Comparison of ENCODE assay signal across 32 cellular contexts in genomic region chr7:11950281-11950680, GRCh38.
"Had no signal": no experiment of that assay in that cellular context is flagged by ENCODE, and none has a peak within 500 bp of the region (broad histone marks: within the 10 kb centered on the region; RNA-seq: fewer than 3 reads in every experiment).

No MANE protein-coding gene starts in this region.

- ATAC-seq: activated T-cell treated with anti-CD3 and anti-CD28 coated beads, Interleukin-2, amount 50 U/mL, for 4 hours; Panc1; SK-N-SH treated with all-trans-retinoic acid at 6 μM for 48 hours; WTC11 had no signal

- H3K4me3 Mint-ChIP-seq: activated CD4-positive, alpha-beta memory T cell treated with anti-CD3 and anti-CD28 coated beads for 36 hours; activated CD4-positive, alpha-beta T cell treated with anti-CD3 and anti-CD28 coated beads, Interleukin-2, amount 10 ng/mL, durations not matched to agents 7 days and 5 days; activated naive CD4-positive, alpha-beta T cell treated with anti-CD3 and anti-CD28 coated beads for 36 hours; activated naive CD8-positive, alpha-beta T cell; activated T-cell treated with anti-CD3 and anti-CD28 coated beads, Interleukin-2, amount 50 U/mL, for 4 hours; brain; T-helper 1 cell treated with Interleukin-12 subunit alpha and Interleukin-12 subunit beta and Interleukin-4 antibody, amounts not matched to agents 30 μg/mL and 1 μg/mL, for 36 hours; WTC11 had no signal

- H3K27me3 Mint-ChIP-seq: activated CD4-positive, alpha-beta memory T cell treated with anti-CD3 and anti-CD28 coated beads for 36 hours; activated CD4-positive, alpha-beta T cell treated with anti-CD3 and anti-CD28 coated beads, Interleukin-2, amount 10 ng/mL, durations not matched to agents 7 days and 5 days; activated naive CD8-positive, alpha-beta T cell had no signal

- DNase-seq: activated CD4-positive, alpha-beta memory T cell treated with anti-CD3 and anti-CD28 coated beads for 36 hours; activated CD4-positive, alpha-beta T cell treated with anti-CD3 and anti-CD28 coated beads, Interleukin-2, amount 10 ng/mL, durations not matched to agents 7 days and 5 days; activated CD4-positive, CD25-positive, alpha-beta regulatory T cell treated with anti-CD3 and anti-CD28 coated beads, Interleukin-2, amount 50 U/mL, for 72 hours; activated CD8-positive, alpha-beta memory T cell treated with anti-CD3 and anti-CD28 coated beads for 24 hours; activated gamma-delta T cell; activated naive CD4-positive, alpha-beta T cell treated with anti-CD3 and anti-CD28 coated beads for 36 hours; activated T-cell treated with anti-CD3 and anti-CD28 coated beads, Interleukin-2, amount 50 U/mL, for 4 hours; amygdala; Kasumi-1; KBM-7; NCI-H1092; NCI-H1417 treated with DMSO at 0.1 percent for 48 hours; NCI-H1694; NCI-H2029; NCI-H2107; NCI-H345; NCI-H510A; NCI-H526 treated with DMSO at 0.1 percent for 48 hours; NK-92 treated with Interleukin-12 subunit alpha and Interleukin-12 subunit beta, amount 100 ng/mL, for 24 hours; OCI-M1; Right ventricle myocardium superior; RPMI8226; SW 1271; T-helper 9 cell had no signal

- H3K27ac Mint-ChIP-seq: activated CD4-positive, alpha-beta memory T cell treated with anti-CD3 and anti-CD28 coated beads for 36 hours; activated CD4-positive, alpha-beta T cell treated with anti-CD3 and anti-CD28 coated beads, Interleukin-2, amount 10 ng/mL, durations not matched to agents 7 days and 5 days; activated naive CD4-positive, alpha-beta T cell treated with anti-CD3 and anti-CD28 coated beads for 36 hours; activated naive CD8-positive, alpha-beta T cell; T-helper 1 cell treated with Interleukin-12 subunit alpha and Interleukin-12 subunit beta and Interleukin-4 antibody, amounts not matched to agents 30 μg/mL and 1 μg/mL, for 36 hours; WTC11 had no signal

- H3K36me3 Mint-ChIP-seq: activated CD4-positive, alpha-beta memory T cell treated with anti-CD3 and anti-CD28 coated beads for 36 hours; activated naive CD8-positive, alpha-beta T cell; brain had no signal

- H3K4me1 Mint-ChIP-seq: activated CD4-positive, alpha-beta T cell treated with anti-CD3 and anti-CD28 coated beads, Interleukin-2, amount 10 ng/mL, durations not matched to agents 7 days and 5 days; brain had no signal

- H3K4me1 ChIP-seq: SJSA1 had no signal

- H3K36me3 ChIP-seq: cardiac muscle cell, SJSA1 had no signal

- H3K9me3 ChIP-seq: SJSA1 had no signal

- H3K9me3 Mint-ChIP-seq: activated CD4-positive, alpha-beta T cell treated with anti-CD3 and anti-CD28 coated beads, Interleukin-2, amount 10 ng/mL, durations not matched to agents 7 days and 5 days; activated T-cell treated with anti-CD3 and anti-CD28 coated beads, Interleukin-2, amount 50 U/mL, for 4 hours; T-helper 1 cell treated with Interleukin-12 subunit alpha and Interleukin-12 subunit beta and Interleukin-4 antibody, amounts not matched to agents 30 μg/mL and 1 μg/mL, for 36 hours had no signal

- H3K4me3 ChIP-seq: cardiac muscle cell, SJSA1 had no signal

- H3K27me3 ChIP-seq: cardiac muscle cell, SJSA1 had no signal

- H3K27ac ChIP-seq: cardiac muscle cell, SJSA1 had no signal
